ENCODE assay signal across 8 cellular contexts in genomic region chr7:30026229-30027064, GRCh38.
DNase-seq lines count a peak whose midpoint lies in the region; ATAC-seq, FAIRE-seq and TF ChIP-seq lines count a peak whose summit lies in the region.

Gene FKBP14 (minus strand): TSS chr7:30026702. CDS start chr7:30026508, 194 bp downstream.

- DNase-seq in AG09319 (ENCODE audit: extremely low read depth, low read depth) (peak; percentile 99), NCI-H226 (peak; percentile 100), cerebellar nuclear complex (lab: John Stamatoyannopoulos, UW) (peak; percentile 89 to 98)
- DNase-seq in stimulated activated CD4-positive, alpha-beta T cell treated with anti-CD3 and anti-CD28 coated beads, Interleukin-12 subunit alpha, Interleukin-12 subunit beta, amount 100 ng/mL, for 24 hours (ENCODE audit: low read depth in 2 of 2) = peak; percentile 82 to 85

- TF ChIP-seq CTCF in AG09319 (IDR thresholded peaks at IDR 0.05; ENCODE audit: low read depth, low read length) = no peak

- ATAC-seq in GM19023 (IDR thresholded peaks at IDR 0.05; ENCODE audit: unreplicated experiment) (peak; percentile 77), HG03196 (IDR thresholded peaks at IDR 0.05; ENCODE audit: unreplicated experiment) (peak; percentile 72)
- peak; percentile 89 for ATAC-seq in activated CD4-positive, CD25-positive, alpha-beta regulatory T cell treated with anti-CD3 and anti-CD28 coated beads, Interleukin-2, amount 50 U/mL, for 24 hours

- FAIRE-seq in islet of Langerhans (lab: Jason Lieb, UNC) = peak; percentile 93

Comparison
In these comparisons a context has a peak if more than half of its experiments do, and no peak if none do; other contexts are left out.
1. Peak in every context shown above with its lines: DNase-seq and ATAC-seq.